24 cellular contexts compared by ENCODE assay signal in genomic region chr11:60945295-60945667, GRCh38.
"Had no signal": no experiment of that assay in that cellular context is flagged by ENCODE, and none has a peak within 500 bp of the region (broad histone marks: within the 10 kb centered on the region; RNA-seq: fewer than 3 reads in every experiment).

No MANE protein-coding gene starts in this region.

- H3K4me1 Mint-ChIP-seq: central memory CD8-positive, alpha-beta T cell had no signal

- H3K27ac Mint-ChIP-seq: activated CD4-positive, alpha-beta memory T cell treated with anti-CD3 and anti-CD28 coated beads for 36 hours; activated naive CD8-positive, alpha-beta T cell treated with anti-CD3 and anti-CD28 coated beads, Interleukin-2, amount 50 U/mL, for 24 hours; T-cell had no signal

- ATAC-seq: activated naive CD8-positive, alpha-beta T cell treated with anti-CD3 and anti-CD28 coated beads, Interleukin-2, amount 50 U/mL, for 24 hours; activated T-cell treated with anti-CD3 and anti-CD28 coated beads, Interleukin-2, amount 50 U/mL, for 4 hours; body of pancreas; T-cell had no signal

- DNase-seq: activated CD4-positive, alpha-beta memory T cell treated with anti-CD3 and anti-CD28 coated beads for 36 hours; activated CD4-positive, alpha-beta T cell treated with anti-CD3 and anti-CD28 coated beads for 48 hours; activated CD4-positive, CD25-positive, alpha-beta regulatory T cell treated with anti-CD3 and anti-CD28 coated beads, Interleukin-2, amount 50 U/mL, for 72 hours; activated CD8-positive, alpha-beta memory T cell treated with anti-CD3 and anti-CD28 coated beads for 24 hours; activated effector memory CD4-positive, alpha-beta T cell treated with anti-CD3 and anti-CD28 coated beads, Interleukin-2, amount 50 U/mL, for 16 hours; activated naive CD4-positive, alpha-beta T cell treated with Interleukin-2 at 50 U/mL for 16 hours; activated naive CD8-positive, alpha-beta T cell treated with anti-CD3 and anti-CD28 coated beads, Interleukin-2, amount 50 U/mL, for 24 hours; activated T-cell treated with anti-CD3 and anti-CD28 coated beads, Interleukin-2, amount 50 U/mL, for 4 hours; amniotic stem cell; body of pancreas; Karpas-422; NCI-H1105 treated with DMSO at 0.1 percent for 48 hours; NCI-H1436 treated with DMSO at 0.1 percent for 48 hours; NCI-H187 treated with DMSO at 0.1 percent for 48 hours; NCI-H2081 treated with DMSO at 0.1 percent for 48 hours; NCI-H2171; NCI-H226; NCI-H526; NCI-H774; T-cell; T-helper 2 cell; T1000 had no signal

- H3K4me3 Mint-ChIP-seq: activated CD4-positive, alpha-beta memory T cell treated with anti-CD3 and anti-CD28 coated beads for 36 hours; activated naive CD8-positive, alpha-beta T cell treated with anti-CD3 and anti-CD28 coated beads, Interleukin-2, amount 50 U/mL, for 24 hours; activated T-cell treated with anti-CD3 and anti-CD28 coated beads, Interleukin-2, amount 50 U/mL, for 4 hours; central memory CD8-positive, alpha-beta T cell; T-cell had no signal

- H3K9me3 Mint-ChIP-seq: activated CD4-positive, alpha-beta memory T cell treated with anti-CD3 and anti-CD28 coated beads for 36 hours; activated naive CD4-positive, alpha-beta T cell treated with anti-CD3 and anti-CD28 coated beads, Interleukin-2, amount 50 U/mL, for 72 hours; activated naive CD8-positive, alpha-beta T cell treated with anti-CD3 and anti-CD28 coated beads, Interleukin-2, amount 50 U/mL, for 24 hours; activated T-cell treated with anti-CD3 and anti-CD28 coated beads, Interleukin-2, amount 50 U/mL, for 4 hours; central memory CD8-positive, alpha-beta T cell; T-cell had no signal

- H3K36me3 Mint-ChIP-seq: activated CD4-positive, alpha-beta memory T cell treated with anti-CD3 and anti-CD28 coated beads for 36 hours had no signal

- H3K27me3 Mint-ChIP-seq: activated naive CD8-positive, alpha-beta T cell treated with anti-CD3 and anti-CD28 coated beads, Interleukin-2, amount 50 U/mL, for 24 hours; T-cell had no signal
